In genomic region chr7:115410427-115410805, GRCh38 we compare ENCODE assay signal across 10 cellular contexts.
DNase-seq lines count a peak whose midpoint lies in the region; ATAC-seq and TF ChIP-seq lines count a peak whose summit lies in the region.
"Had no signal": no experiment of that assay in that cellular context is flagged by ENCODE, and none has a peak within 500 bp of the region (broad histone marks: within the 10 kb centered on the region; RNA-seq: fewer than 3 reads in every experiment).

No MANE protein-coding gene starts in this region.

- H3K4me3 ChIP-seq in astrocyte of the spinal cord (ENCODE audit: low read depth, low read length) = no peak overlapping the region
- H3K4me3 ChIP-seq in upper lobe of right lung = no peak overlapping the region

- no peaks in the 10 kb centered on the region for H3K27me3 ChIP-seq in upper lobe of right lung

- in situ Hi-C loops in astrocyte of the spinal cord (cut with HindIII; ENCODE audit: low sequenced_read_pairs) = no loop called here

- ATAC-seq in GM21447 (IDR thresholded peaks at IDR 0.05; ENCODE audit: unreplicated experiment) = peak; percentile 42
- peak; percentile 60 for ATAC-seq in upper lobe of right lung
- ATAC-seq in Right ventricle myocardium inferior = no peak

- no peaks in the 10 kb centered on the region for H3K36me3 ChIP-seq in upper lobe of right lung

- intact Hi-C loops in upper lobe of right lung (cut with DNase I) (no loop called here), Right ventricle myocardium inferior (cut with DNase I) (no loop called here)

- H3K9me3 ChIP-seq in upper lobe of right lung = no peaks in the 10 kb centered on the region

- TF ChIP-seq CTCF in astrocyte of the spinal cord (IDR thresholded peaks at IDR 0.05; ENCODE audit: low read depth, low read length) (no peak), upper lobe of right lung (IDR thresholded peaks at IDR 0.05) (no peak)

- DNase-seq in HT1080 (ENCODE audit: low read depth) (peak; percentile 33), astrocyte of the spinal cord (ENCODE audit: low read depth, low spot score) (peak; percentile 45), upper lobe of right lung (no peak), Right ventricle myocardium inferior (ENCODE audit: missing footprints) (no peak), NCI-H82 (lab: John Stamatoyannopoulos, UW) (no peak)
- DNase-seq in stimulated activated CD4-positive, alpha-beta T cell treated with anti-CD3 and anti-CD28 coated beads, Interleukin-4, amount 100 ng/mL, for 24 hours = no peak
- DNase-seq: activated naive CD4-positive, alpha-beta T cell treated with anti-CD3 and anti-CD28 coated beads, Interleukin-2, amount 50 U/mL, for 16 hours; CD4-positive, alpha-beta T cell; head of caudate nucleus had no signal

- no peaks in the 10 kb centered on the region for H3K4me1 ChIP-seq in upper lobe of right lung

- H3K27ac ChIP-seq in upper lobe of right lung = no peak overlapping the region

Comparison
In these comparisons a context has a peak if more than half of its experiments do, and no peak if none do; other contexts are left out.
1. DNase-seq: peak in HT1080 (single experiment) and astrocyte of the spinal cord (single experiment); none in upper lobe of right lung (single experiment), Right ventricle myocardium inferior (single experiment), NCI-H82 (single experiment) and stimulated activated CD4-positive, alpha-beta T cell treated with anti-CD3 and anti-CD28 coated beads, Interleukin-4, amount 100 ng/mL, for 24 hours (single experiment).